ENCODE assay signal across 1 cellular context in the genomic region with DNA sequence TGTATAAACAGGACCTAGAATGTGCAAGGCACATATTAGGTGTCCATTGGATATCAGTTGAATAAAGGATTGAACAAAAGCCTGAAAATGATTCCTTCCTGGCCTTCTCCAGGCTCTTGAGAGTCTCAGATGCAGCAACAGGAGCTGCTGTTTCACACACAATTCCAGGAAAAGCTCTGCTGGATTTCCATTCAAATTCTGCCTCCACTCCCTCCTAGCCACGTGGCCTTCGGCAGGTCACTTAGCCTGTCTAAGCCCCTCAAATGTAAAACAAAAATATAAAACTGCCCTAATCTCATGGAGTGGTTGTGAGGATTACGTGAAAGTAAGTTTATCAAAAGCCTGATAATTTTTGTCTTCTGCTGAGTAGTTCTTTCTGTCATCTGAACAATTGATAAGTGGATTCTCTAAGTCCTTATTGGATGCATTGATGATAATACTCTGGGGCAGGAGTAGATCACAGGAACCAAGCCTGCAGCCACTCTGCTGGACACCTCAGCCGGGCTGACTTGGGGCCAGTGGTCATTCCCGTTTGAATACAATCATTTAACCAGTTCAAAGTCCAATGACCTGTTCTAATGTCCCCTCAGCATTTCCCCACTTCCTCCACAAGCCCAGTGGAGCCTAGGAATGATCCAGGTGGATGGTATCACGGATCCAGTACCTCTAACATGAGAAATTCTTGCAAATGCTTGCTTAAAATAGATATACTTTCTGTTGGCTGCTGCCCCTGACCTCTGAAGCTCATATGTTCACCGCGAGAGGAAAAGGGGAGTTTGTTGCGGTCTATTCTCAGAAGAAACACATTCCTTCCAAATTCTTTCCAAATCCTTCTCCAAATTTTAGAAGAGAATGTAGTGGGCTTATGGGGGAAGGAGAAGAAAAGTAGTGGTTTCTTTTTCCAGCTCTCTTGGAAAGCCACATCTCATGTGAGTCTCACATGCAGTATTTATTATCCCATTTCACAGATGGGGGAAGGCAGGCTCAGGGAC.
A peak's percentile ranks its signal among the peaks of the same experiment; 100 is the strongest.
TF ChIP-seq lines count a peak whose summit lies in the region.

No MANE protein-coding gene starts in this region.

TF ChIP-seq in HepG2, 621 proteins besides CTCF, POLR2A, EP300 and RAD21 (continued from another document and continues in another):
- TF ChIP-seq, protein P1, sequence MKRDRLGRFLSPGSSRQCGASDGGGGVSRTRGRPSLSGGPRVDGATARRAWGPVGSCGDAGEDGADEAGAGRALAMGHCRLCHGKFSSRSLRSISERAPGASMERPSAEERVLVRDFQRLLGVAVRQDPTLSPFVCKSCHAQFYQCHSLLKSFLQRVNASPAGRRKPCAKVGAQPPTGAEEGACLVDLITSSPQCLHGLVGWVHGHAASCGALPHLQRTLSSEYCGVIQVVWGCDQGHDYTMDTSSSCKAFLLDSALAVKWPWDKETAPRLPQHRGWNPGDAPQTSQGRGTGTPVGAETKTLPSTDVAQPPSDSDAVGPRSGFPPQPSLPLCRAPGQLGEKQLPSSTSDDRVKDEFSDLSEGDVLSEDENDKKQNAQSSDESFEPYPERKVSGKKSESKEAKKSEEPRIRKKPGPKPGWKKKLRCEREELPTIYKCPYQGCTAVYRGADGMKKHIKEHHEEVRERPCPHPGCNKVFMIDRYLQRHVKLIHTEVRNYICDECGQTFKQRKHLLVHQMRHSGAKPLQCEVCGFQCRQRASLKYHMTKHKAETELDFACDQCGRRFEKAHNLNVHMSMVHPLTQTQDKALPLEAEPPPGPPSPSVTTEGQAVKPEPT (CRISPR knock-in tag; IDR thresholded peaks at IDR 0.05; ENCODE audit: low read depth) = no peak
- TF ChIP-seq ATAD3A (CRISPR knock-in tag; IDR thresholded peaks at IDR 0.05) (no peak), SOX13 (IDR thresholded peaks at IDR 0.05) (no peak), SOX13 (CRISPR knock-in tag; conservative IDR thresholded peaks at IDR 0.05 in 1 of 2, IDR thresholded peaks at IDR 0.05 in 1 of 2) (peak in 1 of 2 experiments; percentile 74; a peak in 1 of 4 replicates), MLLT10 (CRISPR knock-in tag; IDR thresholded peaks at IDR 0.05) (no peak), KLF11 (CRISPR knock-in tag; IDR thresholded peaks at IDR 0.05) (no peak), AFF4 (CRISPR knock-in tag; IDR thresholded peaks at IDR 0.05) (no peak), E2F5 (CRISPR knock-in tag; conservative IDR thresholded peaks at IDR 0.05) (no peak), FOXM1 (CRISPR knock-in tag; IDR thresholded peaks at IDR 0.05) (no peak), ZNF263 (CRISPR knock-in tag; IDR thresholded peaks at IDR 0.05) (no peak; the same call in 1 of the 2 replicates), BRD4 (CRISPR knock-in tag; IDR thresholded peaks at IDR 0.05) (no peak), ZNF251 (CRISPR knock-in tag; IDR thresholded peaks at IDR 0.05) (no peak), HMGA1 (CRISPR knock-in tag; conservative IDR thresholded peaks at IDR 0.05) (no peak), CHD4 (IDR thresholded peaks at IDR 0.05; ENCODE audit: borderline replicate concordance, low read length) (no peak), ZSCAN5A (CRISPR knock-in tag; IDR thresholded peaks at IDR 0.05; ENCODE audit: borderline replicate concordance) (no peak), NCOR1 (IDR thresholded peaks at IDR 0.05; ENCODE audit: borderline replicate concordance, low read length) (no peak; the same call in 1 of the 2 replicates), ZNF362 (CRISPR knock-in tag; IDR thresholded peaks at IDR 0.05; ENCODE audit: borderline replicate concordance) (no peak), HHEX (CRISPR knock-in tag; IDR thresholded peaks at IDR 0.05) (0 out of 2 replicates have a peak, but pooled peaks have one; percentile 35), KAT2B (IDR thresholded peaks at IDR 0.05; ENCODE audit: borderline replicate concordance, low read depth, low read length) (no peak), ZNF503 (CRISPR knock-in tag; IDR thresholded peaks at IDR 0.05) (no peak), ZNF564 (CRISPR knock-in tag; IDR thresholded peaks at IDR 0.05) (no peak), ZNF768 (CRISPR knock-in tag; IDR thresholded peaks at IDR 0.05) (no peak), SIX4 (CRISPR knock-in tag; IDR thresholded peaks at IDR 0.05) (no peak), MAFG (CRISPR knock-in tag; IDR thresholded peaks at IDR 0.05) (no peak)
- TF ChIP-seq, protein P2, sequence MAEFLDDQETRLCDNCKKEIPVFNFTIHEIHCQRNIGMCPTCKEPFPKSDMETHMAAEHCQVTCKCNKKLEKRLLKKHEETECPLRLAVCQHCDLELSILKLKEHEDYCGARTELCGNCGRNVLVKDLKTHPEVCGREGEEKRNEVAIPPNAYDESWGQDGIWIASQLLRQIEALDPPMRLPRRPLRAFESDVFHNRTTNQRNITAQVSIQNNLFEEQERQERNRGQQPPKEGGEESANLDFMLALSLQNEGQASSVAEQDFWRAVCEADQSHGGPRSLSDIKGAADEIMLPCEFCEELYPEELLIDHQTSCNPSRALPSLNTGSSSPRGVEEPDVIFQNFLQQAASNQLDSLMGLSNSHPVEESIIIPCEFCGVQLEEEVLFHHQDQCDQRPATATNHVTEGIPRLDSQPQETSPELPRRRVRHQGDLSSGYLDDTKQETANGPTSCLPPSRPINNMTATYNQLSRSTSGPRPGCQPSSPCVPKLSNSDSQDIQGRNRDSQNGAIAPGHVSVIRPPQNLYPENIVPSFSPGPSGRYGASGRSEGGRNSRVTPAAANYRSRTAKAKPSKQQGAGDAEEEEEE (CRISPR knock-in tag; IDR thresholded peaks at IDR 0.05; ENCODE audit: borderline replicate concordance) = no peak
- TF ChIP-seq, protein P3, sequence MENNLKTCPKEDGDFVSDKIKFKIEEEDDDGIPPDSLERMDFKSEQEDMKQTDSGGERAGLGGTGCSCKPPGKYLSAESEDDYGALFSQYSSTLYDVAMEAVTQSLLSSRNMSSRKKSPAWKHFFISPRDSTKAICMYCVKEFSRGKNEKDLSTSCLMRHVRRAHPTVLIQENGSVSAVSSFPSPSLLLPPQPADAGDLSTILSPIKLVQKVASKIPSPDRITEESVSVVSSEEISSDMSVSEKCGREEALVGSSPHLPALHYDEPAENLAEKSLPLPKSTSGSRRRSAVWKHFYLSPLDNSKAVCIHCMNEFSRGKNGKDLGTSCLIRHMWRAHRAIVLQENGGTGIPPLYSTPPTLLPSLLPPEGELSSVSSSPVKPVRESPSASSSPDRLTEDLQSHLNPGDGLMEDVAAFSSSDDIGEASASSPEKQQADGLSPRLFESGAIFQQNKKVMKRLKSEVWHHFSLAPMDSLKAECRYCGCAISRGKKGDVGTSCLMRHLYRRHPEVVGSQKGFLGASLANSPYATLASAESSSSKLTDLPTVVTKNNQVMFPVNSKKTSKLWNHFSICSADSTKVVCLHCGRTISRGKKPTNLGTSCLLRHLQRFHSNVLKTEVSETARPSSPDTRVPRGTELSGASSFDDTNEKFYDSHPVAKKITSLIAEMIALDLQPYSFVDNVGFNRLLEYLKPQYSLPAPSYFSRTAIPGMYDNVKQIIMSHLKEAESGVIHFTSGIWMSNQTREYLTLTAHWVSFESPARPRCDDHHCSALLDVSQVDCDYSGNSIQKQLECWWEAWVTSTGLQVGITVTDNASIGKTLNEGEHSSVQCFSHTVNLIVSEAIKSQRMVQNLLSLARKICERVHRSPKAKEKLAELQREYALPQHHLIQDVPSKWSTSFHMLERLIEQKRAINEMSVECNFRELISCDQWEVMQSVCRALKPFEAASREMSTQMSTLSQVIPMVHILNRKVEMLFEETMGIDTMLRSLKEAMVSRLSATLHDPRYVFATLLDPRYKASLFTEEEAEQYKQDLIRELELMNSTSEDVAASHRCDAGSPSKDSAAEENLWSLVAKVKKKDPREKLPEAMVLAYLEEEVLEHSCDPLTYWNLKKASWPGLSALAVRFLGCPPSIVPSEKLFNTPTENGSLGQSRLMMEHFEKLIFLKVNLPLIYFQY (CRISPR knock-in tag; IDR thresholded peaks at IDR 0.05; ENCODE audit: borderline replicate concordance) = peak; percentile 32; the same call in 1 of the 2 replicates
- TF ChIP-seq, protein P4, sequence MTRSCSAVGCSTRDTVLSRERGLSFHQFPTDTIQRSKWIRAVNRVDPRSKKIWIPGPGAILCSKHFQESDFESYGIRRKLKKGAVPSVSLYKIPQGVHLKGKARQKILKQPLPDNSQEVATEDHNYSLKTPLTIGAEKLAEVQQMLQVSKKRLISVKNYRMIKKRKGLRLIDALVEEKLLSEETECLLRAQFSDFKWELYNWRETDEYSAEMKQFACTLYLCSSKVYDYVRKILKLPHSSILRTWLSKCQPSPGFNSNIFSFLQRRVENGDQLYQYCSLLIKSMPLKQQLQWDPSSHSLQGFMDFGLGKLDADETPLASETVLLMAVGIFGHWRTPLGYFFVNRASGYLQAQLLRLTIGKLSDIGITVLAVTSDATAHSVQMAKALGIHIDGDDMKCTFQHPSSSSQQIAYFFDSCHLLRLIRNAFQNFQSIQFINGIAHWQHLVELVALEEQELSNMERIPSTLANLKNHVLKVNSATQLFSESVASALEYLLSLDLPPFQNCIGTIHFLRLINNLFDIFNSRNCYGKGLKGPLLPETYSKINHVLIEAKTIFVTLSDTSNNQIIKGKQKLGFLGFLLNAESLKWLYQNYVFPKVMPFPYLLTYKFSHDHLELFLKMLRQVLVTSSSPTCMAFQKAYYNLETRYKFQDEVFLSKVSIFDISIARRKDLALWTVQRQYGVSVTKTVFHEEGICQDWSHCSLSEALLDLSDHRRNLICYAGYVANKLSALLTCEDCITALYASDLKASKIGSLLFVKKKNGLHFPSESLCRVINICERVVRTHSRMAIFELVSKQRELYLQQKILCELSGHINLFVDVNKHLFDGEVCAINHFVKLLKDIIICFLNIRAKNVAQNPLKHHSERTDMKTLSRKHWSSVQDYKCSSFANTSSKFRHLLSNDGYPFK (CRISPR knock-in tag; IDR thresholded peaks at IDR 0.05; ENCODE audit: borderline replicate concordance) = no peak
